ENCODE assay signal across 20 cellular contexts in the genomic region with DNA sequence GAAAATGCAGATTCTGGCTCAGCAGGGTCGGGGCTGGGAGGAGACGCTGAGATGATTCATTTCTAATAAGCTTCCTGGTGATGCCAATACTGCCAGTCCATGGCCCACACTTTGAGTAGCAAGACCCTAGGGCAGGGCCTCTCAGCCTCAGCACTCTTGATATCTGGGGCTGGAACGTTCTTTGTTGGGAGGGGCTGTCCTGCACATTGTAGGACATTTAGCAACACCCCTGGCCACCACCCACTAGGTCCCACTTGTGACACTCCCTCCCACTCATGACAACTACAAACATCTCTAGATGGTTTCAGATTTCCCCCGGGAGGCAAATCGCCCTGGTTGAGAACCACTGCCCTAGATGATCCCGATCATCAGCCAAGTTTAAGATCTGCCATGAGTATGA.
"Had no signal": no experiment of that assay in that cellular context is flagged by ENCODE, and none has a peak within 500 bp of the region (broad histone marks: within the 10 kb centered on the region; RNA-seq: fewer than 3 reads in every experiment).

No MANE protein-coding gene starts in this region.

- H3K9me3 ChIP-seq: breast epithelium, colonic mucosa, transverse colon had no signal

- H3K27me3 ChIP-seq: breast epithelium, colonic mucosa, dorsolateral prefrontal cortex, transverse colon had no signal

- H3K27me3 Mint-ChIP-seq: activated CD4-positive, alpha-beta T cell treated with anti-CD3 and anti-CD28 coated beads, Interleukin-2, amount 10 ng/mL, durations not matched to agents 7 days and 5 days; activated naive CD8-positive, alpha-beta T cell treated with anti-CD3 and anti-CD28 coated beads, Interleukin-2, amount 10 ng/mL, durations not matched to agents 7 days and 5 days; effector memory CD8-positive, alpha-beta T cell had no signal

- H3K4me3 ChIP-seq: breast epithelium, colonic mucosa, dorsolateral prefrontal cortex, transverse colon had no signal

- H3K36me3 Mint-ChIP-seq: stimulated activated effector memory CD8-positive, alpha-beta T cell treated with anti-CD3 and anti-CD28 coated beads, Interleukin-12 subunit alpha, Interleukin-12 subunit beta, amount 100 ng/mL, for 72 hours had no signal

- H3K4me1 ChIP-seq: breast epithelium, colonic mucosa, transverse colon had no signal

- H3K27ac Mint-ChIP-seq: activated CD4-positive, alpha-beta T cell treated with anti-CD3 and anti-CD28 coated beads, Interleukin-2, amount 10 ng/mL, durations not matched to agents 7 days and 5 days; activated naive CD4-positive, alpha-beta T cell treated with anti-CD3 and anti-CD28 coated beads for 36 hours; activated naive CD8-positive, alpha-beta T cell treated with anti-CD3 and anti-CD28 coated beads, Interleukin-2, amount 10 ng/mL, durations not matched to agents 7 days and 5 days; effector memory CD8-positive, alpha-beta T cell; nephron; stimulated activated effector memory CD8-positive, alpha-beta T cell treated with anti-CD3 and anti-CD28 coated beads, Interleukin-12 subunit alpha, Interleukin-12 subunit beta, amount 100 ng/mL, for 72 hours had no signal

- H3K27ac ChIP-seq: breast epithelium, colonic mucosa, dorsolateral prefrontal cortex, transverse colon had no signal

- H3K36me3 ChIP-seq: breast epithelium, colonic mucosa, transverse colon had no signal

- FAIRE-seq: endothelial cell of umbilical vein, small intestine, urothelium cell line had no signal

- H3K9me3 Mint-ChIP-seq: activated naive CD4-positive, alpha-beta T cell treated with anti-CD3 and anti-CD28 coated beads for 36 hours; activated T-cell treated with anti-CD3 and anti-CD28 coated beads, Interleukin-2, amount 50 U/mL, for 4 hours; effector memory CD8-positive, alpha-beta T cell; stimulated activated effector memory CD8-positive, alpha-beta T cell treated with anti-CD3 and anti-CD28 coated beads, Interleukin-12 subunit alpha, Interleukin-12 subunit beta, amount 100 ng/mL, for 72 hours had no signal

- ATAC-seq: activated T-cell treated with anti-CD3 and anti-CD28 coated beads, Interleukin-2, amount 50 U/mL, for 4 hours; effector memory CD8-positive, alpha-beta T cell; esophagus mucosa; sciatic nerve; stimulated activated effector memory CD8-positive, alpha-beta T cell treated with anti-CD3 and anti-CD28 coated beads, Interleukin-12 subunit alpha, Interleukin-12 subunit beta, amount 100 ng/mL, for 72 hours had no signal

- H3K4me1 Mint-ChIP-seq: nephron had no signal

- H3K4me3 Mint-ChIP-seq: activated CD4-positive, alpha-beta T cell treated with anti-CD3 and anti-CD28 coated beads, Interleukin-2, amount 10 ng/mL, durations not matched to agents 7 days and 5 days; activated naive CD4-positive, alpha-beta T cell treated with anti-CD3 and anti-CD28 coated beads for 36 hours; activated naive CD8-positive, alpha-beta T cell treated with anti-CD3 and anti-CD28 coated beads, Interleukin-2, amount 10 ng/mL, durations not matched to agents 7 days and 5 days; activated T-cell treated with anti-CD3 and anti-CD28 coated beads, Interleukin-2, amount 50 U/mL, for 4 hours; effector memory CD8-positive, alpha-beta T cell; nephron; stimulated activated effector memory CD8-positive, alpha-beta T cell treated with anti-CD3 and anti-CD28 coated beads, Interleukin-12 subunit alpha, Interleukin-12 subunit beta, amount 100 ng/mL, for 72 hours had no signal

- DNase-seq: activated CD4-positive, alpha-beta T cell treated with anti-CD3 and anti-CD28 coated beads, Interleukin-2, amount 10 ng/mL, durations not matched to agents 7 days and 5 days; activated CD8-positive, alpha-beta memory T cell treated with anti-CD3 and anti-CD28 coated beads, Interleukin-2, amount 50 U/mL, for 48 hours; activated naive CD4-positive, alpha-beta T cell treated with anti-CD3 and anti-CD28 coated beads for 36 hours; activated naive CD8-positive, alpha-beta T cell treated with anti-CD3 and anti-CD28 coated beads, Interleukin-2, amount 10 ng/mL, durations not matched to agents 7 days and 5 days; activated T-cell treated with anti-CD3 and anti-CD28 coated beads, Interleukin-2, amount 50 U/mL, for 4 hours; amniotic stem cell; colonic mucosa; dorsolateral prefrontal cortex; effector memory CD8-positive, alpha-beta T cell; foreskin melanocyte; hypothalamus; small intestine; transverse colon had no signal
